2 cellular contexts compared by ENCODE assay signal in the genomic region with DNA sequence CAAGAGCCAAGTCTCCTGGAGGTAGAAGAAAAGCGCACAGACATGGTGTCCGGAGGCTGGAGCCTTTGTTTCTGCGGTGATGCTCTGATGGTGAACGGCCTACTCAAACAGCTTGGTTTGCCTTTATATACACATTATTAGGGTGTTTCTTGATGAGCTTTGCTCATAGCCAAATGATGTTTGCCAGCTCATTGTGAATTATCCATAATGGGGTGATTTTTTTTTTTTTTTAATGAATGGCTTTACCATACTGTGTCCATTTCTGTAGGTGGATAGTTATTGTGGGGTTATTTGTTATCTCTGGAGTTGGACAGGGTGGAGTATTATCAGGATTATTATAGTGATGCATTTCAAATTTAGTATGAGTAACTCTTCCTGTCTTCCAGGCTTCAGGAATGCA.
TF ChIP-seq lines count a peak whose summit lies in the region.

A gene with protein sequence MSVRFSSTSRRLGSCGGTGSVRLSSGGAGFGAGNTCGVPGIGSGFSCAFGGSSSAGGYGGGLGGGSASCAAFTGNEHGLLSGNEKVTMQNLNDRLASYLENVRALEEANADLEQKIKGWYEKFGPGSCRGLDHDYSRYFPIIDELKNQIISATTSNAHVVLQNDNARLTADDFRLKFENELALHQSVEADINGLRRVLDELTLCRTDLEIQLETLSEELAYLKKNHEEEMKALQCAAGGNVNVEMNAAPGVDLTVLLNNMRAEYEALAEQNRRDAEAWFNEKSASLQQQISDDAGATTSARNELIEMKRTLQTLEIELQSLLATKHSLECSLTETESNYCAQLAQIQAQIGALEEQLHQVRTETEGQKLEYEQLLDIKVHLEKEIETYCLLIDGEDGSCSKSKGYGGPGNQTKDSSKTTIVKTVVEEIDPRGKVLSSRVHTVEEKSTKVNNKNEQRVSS (minus strand): TSS at position 101 of the 400 bp plus-strand sequence. CDS start 57 bp downstream, at position 44.

TF ChIP-seq in GM23338, 12 proteins besides CTCF, POLR2A, EP300 and RAD21 (continues in another document):
- TF ChIP-seq EZH2phosphoT487 (IDR thresholded peaks at IDR 0.05; ENCODE audit: unreplicated experiment) (no peak), EZH2 (IDR thresholded peaks at IDR 0.05; ENCODE audit: low read depth, unreplicated experiment) (no peak), ZNF331 (CRISPR knock-in tag; IDR thresholded peaks at IDR 0.05; ENCODE audit: low read depth) (no peak), ZNF114 (CRISPR knock-in tag; IDR thresholded peaks at IDR 0.05) (no peak), STAT1 (IDR thresholded peaks at IDR 0.05; ENCODE audit: unreplicated experiment) (no peak), NANOG (IDR thresholded peaks at IDR 0.05; ENCODE audit: borderline replicate concordance) (no peak), JUNB (IDR thresholded peaks at IDR 0.05; ENCODE audit: unreplicated experiment) (no peak), CREB1 (CRISPR knock-in tag; IDR thresholded peaks at IDR 0.05; ENCODE audit: low read depth) (no peak), POLR2AphosphoS5 (IDR thresholded peaks at IDR 0.05; ENCODE audit: low read depth) (no peak)
- TF ChIP-seq, protein P1, sequence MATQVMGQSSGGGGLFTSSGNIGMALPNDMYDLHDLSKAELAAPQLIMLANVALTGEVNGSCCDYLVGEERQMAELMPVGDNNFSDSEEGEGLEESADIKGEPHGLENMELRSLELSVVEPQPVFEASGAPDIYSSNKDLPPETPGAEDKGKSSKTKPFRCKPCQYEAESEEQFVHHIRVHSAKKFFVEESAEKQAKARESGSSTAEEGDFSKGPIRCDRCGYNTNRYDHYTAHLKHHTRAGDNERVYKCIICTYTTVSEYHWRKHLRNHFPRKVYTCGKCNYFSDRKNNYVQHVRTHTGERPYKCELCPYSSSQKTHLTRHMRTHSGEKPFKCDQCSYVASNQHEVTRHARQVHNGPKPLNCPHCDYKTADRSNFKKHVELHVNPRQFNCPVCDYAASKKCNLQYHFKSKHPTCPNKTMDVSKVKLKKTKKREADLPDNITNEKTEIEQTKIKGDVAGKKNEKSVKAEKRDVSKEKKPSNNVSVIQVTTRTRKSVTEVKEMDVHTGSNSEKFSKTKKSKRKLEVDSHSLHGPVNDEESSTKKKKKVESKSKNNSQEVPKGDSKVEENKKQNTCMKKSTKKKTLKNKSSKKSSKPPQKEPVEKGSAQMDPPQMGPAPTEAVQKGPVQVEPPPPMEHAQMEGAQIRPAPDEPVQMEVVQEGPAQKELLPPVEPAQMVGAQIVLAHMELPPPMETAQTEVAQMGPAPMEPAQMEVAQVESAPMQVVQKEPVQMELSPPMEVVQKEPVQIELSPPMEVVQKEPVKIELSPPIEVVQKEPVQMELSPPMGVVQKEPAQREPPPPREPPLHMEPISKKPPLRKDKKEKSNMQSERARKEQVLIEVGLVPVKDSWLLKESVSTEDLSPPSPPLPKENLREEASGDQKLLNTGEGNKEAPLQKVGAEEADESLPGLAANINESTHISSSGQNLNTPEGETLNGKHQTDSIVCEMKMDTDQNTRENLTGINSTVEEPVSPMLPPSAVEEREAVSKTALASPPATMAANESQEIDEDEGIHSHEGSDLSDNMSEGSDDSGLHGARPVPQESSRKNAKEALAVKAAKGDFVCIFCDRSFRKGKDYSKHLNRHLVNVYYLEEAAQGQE (IDR thresholded peaks at IDR 0.05; ENCODE audit: unreplicated experiment) = no peak
- TF ChIP-seq, protein P2, sequence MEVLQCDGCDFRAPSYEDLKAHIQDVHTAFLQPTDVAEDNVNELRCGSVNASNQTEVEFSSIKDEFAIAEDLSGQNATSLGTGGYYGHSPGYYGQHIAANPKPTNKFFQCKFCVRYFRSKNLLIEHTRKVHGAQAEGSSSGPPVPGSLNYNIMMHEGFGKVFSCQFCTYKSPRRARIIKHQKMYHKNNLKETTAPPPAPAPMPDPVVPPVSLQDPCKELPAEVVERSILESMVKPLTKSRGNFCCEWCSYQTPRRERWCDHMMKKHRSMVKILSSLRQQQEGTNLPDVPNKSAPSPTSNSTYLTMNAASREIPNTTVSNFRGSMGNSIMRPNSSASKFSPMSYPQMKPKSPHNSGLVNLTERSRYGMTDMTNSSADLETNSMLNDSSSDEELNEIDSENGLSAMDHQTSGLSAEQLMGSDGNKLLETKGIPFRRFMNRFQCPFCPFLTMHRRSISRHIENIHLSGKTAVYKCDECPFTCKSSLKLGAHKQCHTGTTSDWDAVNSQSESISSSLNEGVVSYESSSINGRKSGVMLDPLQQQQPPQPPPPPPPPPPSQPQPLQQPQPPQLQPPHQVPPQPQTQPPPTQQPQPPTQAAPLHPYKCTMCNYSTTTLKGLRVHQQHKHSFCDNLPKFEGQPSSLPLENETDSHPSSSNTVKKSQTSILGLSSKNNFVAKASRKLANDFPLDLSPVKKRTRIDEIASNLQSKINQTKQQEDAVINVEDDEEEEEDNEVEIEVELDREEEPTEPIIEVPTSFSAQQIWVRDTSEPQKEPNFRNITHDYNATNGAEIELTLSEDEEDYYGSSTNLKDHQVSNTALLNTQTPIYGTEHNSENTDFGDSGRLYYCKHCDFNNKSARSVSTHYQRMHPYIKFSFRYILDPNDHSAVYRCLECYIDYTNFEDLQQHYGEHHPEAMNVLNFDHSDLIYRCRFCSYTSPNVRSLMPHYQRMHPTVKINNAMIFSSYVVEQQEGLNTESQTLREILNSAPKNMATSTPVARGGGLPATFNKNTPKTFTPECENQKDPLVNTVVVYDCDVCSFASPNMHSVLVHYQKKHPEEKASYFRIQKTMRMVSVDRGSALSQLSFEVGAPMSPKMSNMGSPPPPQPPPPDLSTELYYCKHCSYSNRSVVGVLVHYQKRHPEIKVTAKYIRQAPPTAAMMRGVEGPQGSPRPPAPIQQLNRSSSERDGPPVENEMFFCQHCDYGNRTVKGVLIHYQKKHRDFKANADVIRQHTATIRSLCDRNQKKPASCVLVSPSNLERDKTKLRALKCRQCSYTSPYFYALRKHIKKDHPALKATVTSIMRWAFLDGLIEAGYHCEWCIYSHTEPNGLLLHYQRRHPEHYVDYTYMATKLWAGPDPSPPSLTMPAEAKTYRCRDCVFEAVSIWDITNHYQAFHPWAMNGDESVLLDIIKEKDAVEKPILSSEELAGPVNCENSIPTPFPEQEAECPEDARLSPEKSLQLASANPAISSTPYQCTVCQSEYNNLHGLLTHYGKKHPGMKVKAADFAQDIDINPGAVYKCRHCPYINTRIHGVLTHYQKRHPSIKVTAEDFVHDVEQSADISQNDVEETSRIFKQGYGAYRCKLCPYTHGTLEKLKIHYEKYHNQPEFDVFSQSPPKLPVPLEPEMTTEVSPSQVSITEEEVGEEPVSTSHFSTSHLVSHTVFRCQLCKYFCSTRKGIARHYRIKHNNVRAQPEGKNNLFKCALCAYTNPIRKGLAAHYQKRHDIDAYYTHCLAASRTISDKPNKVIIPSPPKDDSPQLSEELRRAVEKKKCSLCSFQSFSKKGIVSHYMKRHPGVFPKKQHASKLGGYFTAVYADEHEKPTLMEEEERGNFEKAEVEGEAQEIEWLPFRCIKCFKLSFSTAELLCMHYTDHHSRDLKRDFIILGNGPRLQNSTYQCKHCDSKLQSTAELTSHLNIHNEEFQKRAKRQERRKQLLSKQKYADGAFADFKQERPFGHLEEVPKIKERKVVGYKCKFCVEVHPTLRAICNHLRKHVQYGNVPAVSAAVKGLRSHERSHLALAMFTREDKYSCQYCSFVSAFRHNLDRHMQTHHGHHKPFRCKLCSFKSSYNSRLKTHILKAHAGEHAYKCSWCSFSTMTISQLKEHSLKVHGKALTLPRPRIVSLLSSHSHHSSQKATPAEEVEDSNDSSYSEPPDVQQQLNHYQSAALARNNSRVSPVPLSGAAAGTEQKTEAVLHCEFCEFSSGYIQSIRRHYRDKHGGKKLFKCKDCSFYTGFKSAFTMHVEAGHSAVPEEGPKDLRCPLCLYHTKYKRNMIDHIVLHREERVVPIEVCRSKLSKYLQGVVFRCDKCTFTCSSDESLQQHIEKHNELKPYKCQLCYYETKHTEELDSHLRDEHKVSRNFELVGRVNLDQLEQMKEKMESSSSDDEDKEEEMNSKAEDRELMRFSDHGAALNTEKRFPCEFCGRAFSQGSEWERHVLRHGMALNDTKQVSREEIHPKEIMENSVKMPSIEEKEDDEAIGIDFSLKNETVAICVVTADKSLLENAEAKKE (CRISPR knock-in tag; IDR thresholded peaks at IDR 0.05) = no peak

TF ChIP-seq in K562, 482 proteins besides CTCF, POLR2A, EP300 and RAD21:
- TF ChIP-seq JUN (IDR thresholded peaks at IDR 0.05; ENCODE audit: borderline replicate concordance, low read depth, low read length) (no peak), JUN (CRISPR knock-in tag; IDR thresholded peaks at IDR 0.05; ENCODE audit: borderline replicate concordance) (no peak), MAFK (IDR thresholded peaks at IDR 0.05; ENCODE audit: low read length) (no peak), TAF1 (IDR thresholded peaks at IDR 0.05; ENCODE audit: control insufficient read depth, extremely low read depth, insufficient read depth, low read length, severe bottlenecking) (no peak), ZNF444 (CRISPR knock-in tag; IDR thresholded peaks at IDR 0.05) (no peak), NEUROD1 (IDR thresholded peaks at IDR 0.05; ENCODE audit: borderline replicate concordance, low read depth, low read length, partially characterized antibody) (no peak), FOXM1 (IDR thresholded peaks at IDR 0.05; ENCODE audit: low read depth) (no peak), FOXM1 (CRISPR knock-in tag; IDR thresholded peaks at IDR 0.05; ENCODE audit: low read depth) (no peak), FOXK1 (CRISPR knock-in tag; IDR thresholded peaks at IDR 0.05; ENCODE audit: borderline replicate concordance) (no peak), BACH1 (tag; IDR thresholded peaks at IDR 0.05) (no peak), NFE2L1 (tag; IDR thresholded peaks at IDR 0.05; ENCODE audit: borderline replicate concordance, low read depth) (no peak), ZNF184 (CRISPR knock-in tag; IDR thresholded peaks at IDR 0.05) (no peak), FOXJ2 (tag; IDR thresholded peaks at IDR 0.05) (no peak)
- TF ChIP-seq, protein P3, sequence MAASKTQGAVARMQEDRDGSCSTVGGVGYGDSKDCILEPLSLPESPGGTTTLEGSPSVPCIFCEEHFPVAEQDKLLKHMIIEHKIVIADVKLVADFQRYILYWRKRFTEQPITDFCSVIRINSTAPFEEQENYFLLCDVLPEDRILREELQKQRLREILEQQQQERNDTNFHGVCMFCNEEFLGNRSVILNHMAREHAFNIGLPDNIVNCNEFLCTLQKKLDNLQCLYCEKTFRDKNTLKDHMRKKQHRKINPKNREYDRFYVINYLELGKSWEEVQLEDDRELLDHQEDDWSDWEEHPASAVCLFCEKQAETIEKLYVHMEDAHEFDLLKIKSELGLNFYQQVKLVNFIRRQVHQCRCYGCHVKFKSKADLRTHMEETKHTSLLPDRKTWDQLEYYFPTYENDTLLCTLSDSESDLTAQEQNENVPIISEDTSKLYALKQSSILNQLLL (CRISPR knock-in tag; IDR thresholded peaks at IDR 0.05; ENCODE audit: borderline replicate concordance) = no peak
- TF ChIP-seq, protein P4, sequence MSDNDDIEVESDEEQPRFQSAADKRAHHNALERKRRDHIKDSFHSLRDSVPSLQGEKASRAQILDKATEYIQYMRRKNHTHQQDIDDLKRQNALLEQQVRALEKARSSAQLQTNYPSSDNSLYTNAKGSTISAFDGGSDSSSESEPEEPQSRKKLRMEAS (CRISPR knock-in tag; IDR thresholded peaks at IDR 0.05) = no peak
- TF ChIP-seq, protein P5, sequence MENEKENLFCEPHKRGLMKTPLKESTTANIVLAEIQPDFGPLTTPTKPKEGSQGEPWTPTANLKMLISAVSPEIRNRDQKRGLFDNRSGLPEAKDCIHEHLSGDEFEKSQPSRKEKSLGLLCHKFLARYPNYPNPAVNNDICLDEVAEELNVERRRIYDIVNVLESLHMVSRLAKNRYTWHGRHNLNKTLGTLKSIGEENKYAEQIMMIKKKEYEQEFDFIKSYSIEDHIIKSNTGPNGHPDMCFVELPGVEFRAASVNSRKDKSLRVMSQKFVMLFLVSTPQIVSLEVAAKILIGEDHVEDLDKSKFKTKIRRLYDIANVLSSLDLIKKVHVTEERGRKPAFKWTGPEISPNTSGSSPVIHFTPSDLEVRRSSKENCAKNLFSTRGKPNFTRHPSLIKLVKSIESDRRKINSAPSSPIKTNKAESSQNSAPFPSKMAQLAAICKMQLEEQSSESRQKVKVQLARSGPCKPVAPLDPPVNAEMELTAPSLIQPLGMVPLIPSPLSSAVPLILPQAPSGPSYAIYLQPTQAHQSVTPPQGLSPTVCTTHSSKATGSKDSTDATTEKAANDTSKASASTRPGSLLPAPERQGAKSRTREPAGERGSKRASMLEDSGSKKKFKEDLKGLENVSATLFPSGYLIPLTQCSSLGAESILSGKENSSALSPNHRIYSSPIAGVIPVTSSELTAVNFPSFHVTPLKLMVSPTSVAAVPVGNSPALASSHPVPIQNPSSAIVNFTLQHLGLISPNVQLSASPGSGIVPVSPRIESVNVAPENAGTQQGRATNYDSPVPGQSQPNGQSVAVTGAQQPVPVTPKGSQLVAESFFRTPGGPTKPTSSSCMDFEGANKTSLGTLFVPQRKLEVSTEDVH (IDR thresholded peaks at IDR 0.05; ENCODE audit: low read depth, partially characterized antibody) = no peak
- TF ChIP-seq, protein P6, sequence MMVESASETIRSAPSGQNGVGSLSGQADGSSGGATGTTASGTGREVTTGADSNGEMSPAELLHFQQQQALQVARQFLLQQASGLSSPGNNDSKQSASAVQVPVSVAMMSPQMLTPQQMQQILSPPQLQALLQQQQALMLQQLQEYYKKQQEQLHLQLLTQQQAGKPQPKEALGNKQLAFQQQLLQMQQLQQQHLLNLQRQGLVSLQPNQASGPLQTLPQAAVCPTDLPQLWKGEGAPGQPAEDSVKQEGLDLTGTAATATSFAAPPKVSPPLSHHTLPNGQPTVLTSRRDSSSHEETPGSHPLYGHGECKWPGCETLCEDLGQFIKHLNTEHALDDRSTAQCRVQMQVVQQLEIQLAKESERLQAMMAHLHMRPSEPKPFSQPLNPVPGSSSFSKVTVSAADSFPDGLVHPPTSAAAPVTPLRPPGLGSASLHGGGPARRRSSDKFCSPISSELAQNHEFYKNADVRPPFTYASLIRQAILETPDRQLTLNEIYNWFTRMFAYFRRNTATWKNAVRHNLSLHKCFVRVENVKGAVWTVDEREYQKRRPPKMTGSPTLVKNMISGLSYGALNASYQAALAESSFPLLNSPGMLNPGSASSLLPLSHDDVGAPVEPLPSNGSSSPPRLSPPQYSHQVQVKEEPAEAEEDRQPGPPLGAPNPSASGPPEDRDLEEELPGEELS (CRISPR knock-in tag; IDR thresholded peaks at IDR 0.05; ENCODE audit: borderline replicate concordance) = no peak
- TF ChIP-seq, protein P7, sequence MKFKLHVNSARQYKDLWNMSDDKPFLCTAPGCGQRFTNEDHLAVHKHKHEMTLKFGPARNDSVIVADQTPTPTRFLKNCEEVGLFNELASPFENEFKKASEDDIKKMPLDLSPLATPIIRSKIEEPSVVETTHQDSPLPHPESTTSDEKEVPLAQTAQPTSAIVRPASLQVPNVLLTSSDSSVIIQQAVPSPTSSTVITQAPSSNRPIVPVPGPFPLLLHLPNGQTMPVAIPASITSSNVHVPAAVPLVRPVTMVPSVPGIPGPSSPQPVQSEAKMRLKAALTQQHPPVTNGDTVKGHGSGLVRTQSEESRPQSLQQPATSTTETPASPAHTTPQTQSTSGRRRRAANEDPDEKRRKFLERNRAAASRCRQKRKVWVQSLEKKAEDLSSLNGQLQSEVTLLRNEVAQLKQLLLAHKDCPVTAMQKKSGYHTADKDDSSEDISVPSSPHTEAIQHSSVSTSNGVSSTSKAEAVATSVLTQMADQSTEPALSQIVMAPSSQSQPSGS (CRISPR knock-in tag; IDR thresholded peaks at IDR 0.05) = no peak
